ENCODE assay signal across 1 cellular context in the genomic region with DNA sequence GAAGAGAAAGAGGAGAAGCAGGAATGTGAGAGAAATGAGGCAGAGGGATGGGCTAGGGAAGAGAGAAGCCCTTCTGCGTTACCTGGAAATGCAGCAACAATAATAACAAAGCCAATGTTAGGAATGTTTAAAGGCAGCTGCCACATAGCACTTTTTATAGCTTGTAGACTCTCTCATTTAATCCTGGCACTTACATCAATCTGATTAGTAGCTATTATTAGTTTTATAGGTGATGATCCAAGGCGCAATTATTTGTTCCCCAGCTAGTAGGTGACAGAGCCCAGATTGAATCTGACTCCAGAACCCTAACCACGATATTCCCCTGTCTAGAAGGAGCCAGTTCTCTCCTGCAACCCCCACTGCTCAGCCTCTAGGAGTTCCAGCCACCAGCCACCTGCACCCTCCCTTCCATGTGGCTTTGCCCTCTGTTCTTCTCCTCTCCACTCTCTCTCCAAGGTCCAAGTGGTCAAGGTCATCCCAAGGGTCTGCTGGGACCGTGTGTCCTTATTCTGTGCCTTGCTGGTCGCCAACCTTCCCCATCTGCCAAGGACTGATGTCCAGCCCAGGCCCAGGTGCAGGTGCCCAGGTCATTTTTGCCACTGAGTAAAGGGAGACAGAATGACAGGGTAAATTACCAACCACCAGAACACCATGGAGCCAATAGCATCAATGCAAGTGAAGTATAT.
TF ChIP-seq lines count a peak whose summit lies in the region.

No MANE protein-coding gene starts in this region.

TF ChIP-seq in endothelial cell of umbilical vein, 7 proteins besides CTCF, POLR2A, EP300 and RAD21:
- TF ChIP-seq JUN (IDR thresholded peaks at IDR 0.05; ENCODE audit: borderline replicate concordance, insufficient read depth, insufficient read length, low read depth) (no peak), MYC (IDR thresholded peaks at IDR 0.05; ENCODE audit: low read depth, low read length) (no peak), POLR2AphosphoS5 (IDR thresholded peaks at IDR 0.05; ENCODE audit: insufficient read depth, low read depth, low read length) (no peak), FOS (IDR thresholded peaks at IDR 0.05; ENCODE audit: borderline replicate concordance, insufficient read depth, low read length) (no peak), EZH2 (IDR thresholded peaks at IDR 0.05; ENCODE audit: borderline replicate concordance, low read depth, low read length, severe bottlenecking) (no peak), GATA2 (IDR thresholded peaks at IDR 0.05; ENCODE audit: insufficient read depth, insufficient read length, low read depth, low read length) (no peak)
- TF ChIP-seq, protein P1, sequence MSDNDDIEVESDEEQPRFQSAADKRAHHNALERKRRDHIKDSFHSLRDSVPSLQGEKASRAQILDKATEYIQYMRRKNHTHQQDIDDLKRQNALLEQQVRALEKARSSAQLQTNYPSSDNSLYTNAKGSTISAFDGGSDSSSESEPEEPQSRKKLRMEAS (IDR thresholded peaks at IDR 0.05; ENCODE audit: insufficient read depth, insufficient read length), result no peak
